Comparison of ENCODE assay signal across 13 cellular contexts in the genomic region with DNA sequence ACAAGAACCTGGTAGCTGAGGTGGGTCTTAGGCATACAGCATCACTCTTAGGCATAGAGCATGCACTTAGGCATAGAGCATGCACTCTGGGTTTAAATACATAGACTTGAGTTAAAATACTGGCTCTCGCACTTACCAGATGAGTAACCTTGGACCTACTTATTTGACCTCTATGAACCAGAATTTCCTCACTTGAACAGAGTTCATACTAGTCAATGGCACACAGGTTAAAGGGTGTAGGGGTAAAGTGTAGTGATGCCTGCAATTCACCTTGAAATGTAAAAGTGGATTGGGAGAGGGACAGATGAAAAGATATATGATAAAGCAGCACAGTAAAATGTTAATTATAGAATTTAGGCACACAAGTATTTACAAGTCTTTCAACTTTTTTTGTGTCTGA. TPM values are rescaled to one million over a fixed set of nuclear protein-coding genes. Genes with fewer than 3 reads are reported as not detected.
DNase-seq lines count a peak whose midpoint lies in the region; ATAC-seq, FAIRE-seq and TF ChIP-seq lines count a peak whose summit lies in the region.
"Had no signal": no experiment of that assay in that cellular context is flagged by ENCODE, and none has a peak within 500 bp of the region (broad histone marks: within the 10 kb centered on the region; RNA-seq: fewer than 3 reads in every experiment).

No MANE protein-coding gene starts in this region.

- TF ChIP-seq POLR2A in A549 (IDR thresholded peaks at IDR 0.05; ENCODE audit: low read length), result no peak
- TF ChIP-seq POLR2A in transverse colon (IDR thresholded peaks at IDR 0.05), result no peak

- 100% methylated on average over 1 of the region's 1 CpG for WGBS in A549 (ENCODE audit: missing lambda C conversion rate)
- WGBS in transverse colon (ENCODE audit: low coverage in 1 of 2), 2 donors, result 87% methylated on average over 1 of the region's 1 CpG; no CpG with 5 or more reads in 1 of the 2 donors
- 94 to 97% methylated on average over 1 of the region's 1 CpG for WGBS in heart right ventricle, 2 donors

- H3K4me3 Mint-ChIP-seq in T-helper 17 cell, result peak overlapping the region; percentile 100

- H4K20me1 ChIP-seq in DOHH2 (ENCODE audit: control insufficient read depth, insufficient read depth, low read depth, low read length) (no peaks in the 10 kb centered on the region), keratinocyte (ENCODE audit: control insufficient read depth, extremely low read depth, insufficient read depth, low read length) (no peaks in the 10 kb centered on the region)

- in situ Hi-C loops in transverse colon (cut with MboI; ENCODE audit: low pct_ligation_motif_present in 1 of 4, low pct_unique_long_range_greater_than_20kb in 1 of 4, low sequenced_read_pairs in 3 of 4), result no loop called here

- TF ChIP-seq EP300 in A549 (IDR thresholded peaks at IDR 0.05), result no peak
- no peak for TF ChIP-seq EP300 in transverse colon (IDR thresholded peaks at IDR 0.05; ENCODE audit: low read depth)

- intact Hi-C loops in left lung (cut with DNase I), result no loop called here
- intact Hi-C loops in transverse colon (cut with DNase I; ENCODE audit: low total_unique reads), result loop anchor here (5.0 kb wide), 1 partner anchor 1470 kb away; no protein-coding TSS in a partner anchor
- intact Hi-C loops in heart right ventricle (cut with DNase I), result no loop called here

- no peak overlapping the region for H3K9ac ChIP-seq in keratinocyte (ENCODE audit: control insufficient read depth, extremely low read depth, insufficient read depth, low read length)

- no peak for TF ChIP-seq CTCF in A549 (IDR thresholded peaks at IDR 0.05)
- no peak for TF ChIP-seq CTCF in DOHH2 (IDR thresholded peaks at IDR 0.05; ENCODE audit: low read depth, low read length, poor library complexity, severe bottlenecking)
- TF ChIP-seq CTCF in keratinocyte (optimal IDR thresholded peaks at IDR 0.05 in 1 of 3, IDR thresholded peaks at IDR 0.05 in 1 of 3, conservative IDR thresholded peaks at IDR 0.05 in 1 of 3; ENCODE audit: extremely low read depth in 1 of 3, insufficient read depth in 2 of 3, low read length in 3 of 3), result no peak
- TF ChIP-seq CTCF in left lung (IDR thresholded peaks at IDR 0.05), result no peak
- TF ChIP-seq CTCF in transverse colon (IDR thresholded peaks at IDR 0.05), result no peak
- TF ChIP-seq CTCF in heart right ventricle (IDR thresholded peaks at IDR 0.05), result no peak

- CTCF ChIA-PET in A549 (lab: Yijun Ruan, JAX), result interaction anchor here (1.3 kb wide), 2 partner anchors 27 to 52 kb away, joined by 3 read pairs; no protein-coding TSS in a partner anchor

- H3K9me3 ChIP-seq in A549 (no peaks in the 10 kb centered on the region), DOHH2 (ENCODE audit: control insufficient read depth, insufficient read depth, low read length) (peaks cover 4% of the 10 kb centered on the region; the same call in 1 of the 2 replicates), T-helper 17 cell (ENCODE audit: control insufficient read depth, low read length, poor library complexity, severe bottlenecking) (no peaks in the 10 kb centered on the region), keratinocyte (ENCODE audit: control insufficient read depth, low read depth, low read length) (no peaks in the 10 kb centered on the region), left lung (no peaks in the 10 kb centered on the region), transverse colon (no peaks in the 10 kb centered on the region), heart right ventricle (peaks cover 0 to 3% (median 0%) of the 10 kb centered on the region in 11 donors)
- H3K9me3 ChIP-seq: lower lobe of right lung, right atrium auricular region, upper lobe of right lung had no signal

- dilution Hi-C loops in keratinocyte (cut with MboI; ENCODE audit: extremely low pct_ligation_motif_present, low sequenced_read_pairs), result no loop called here

- H3K27ac ChIP-seq in A549, result no peak overlapping the region
- no peak overlapping the region for H3K27ac ChIP-seq in DOHH2 (ENCODE audit: low read depth, low read length)
- no peak overlapping the region for H3K27ac ChIP-seq in keratinocyte (ENCODE audit: control insufficient read depth, insufficient read depth, low read length)
- H3K27ac ChIP-seq in left lung, result no peak overlapping the region
- H3K27ac ChIP-seq in transverse colon, result no peak overlapping the region
- H3K27ac ChIP-seq in heart right ventricle, result no peak overlapping the region
- H3K27ac ChIP-seq: lower lobe of right lung, right atrium auricular region, upper lobe of right lung had no signal

- H3K27me3 ChIP-seq in DOHH2 (ENCODE audit: control insufficient read depth, low read length) (no peaks in the 10 kb centered on the region), keratinocyte (ENCODE audit: control insufficient read depth, extremely low read depth, insufficient read depth, low read length) (no peaks in the 10 kb centered on the region), left lung (no peaks in the 10 kb centered on the region), transverse colon (no peaks in the 10 kb centered on the region), heart right ventricle (no peaks in the 10 kb centered on the region)
- H3K27me3 ChIP-seq: right atrium auricular region, upper lobe of right lung had no signal

- H3K79me2 ChIP-seq in DOHH2 (ENCODE audit: control insufficient read depth, low read length) (peaks cover 64% of the 10 kb centered on the region), keratinocyte (ENCODE audit: control insufficient read depth, insufficient read depth, low read length) (peaks cover 50% of the 10 kb centered on the region)

- H3K9me2 ChIP-seq in DOHH2 (replicated peaks; ENCODE audit: control insufficient read depth, low read length), result no peaks in the 10 kb centered on the region

- H3K4me1 ChIP-seq in A549 (peaks cover 7% of the 10 kb centered on the region; the same call in 2 of the 3 replicates), DOHH2 (ENCODE audit: control insufficient read depth, low read length) (peaks cover 22% of the 10 kb centered on the region), keratinocyte (ENCODE audit: control insufficient read depth, extremely low read depth, insufficient read depth, low read length) (peaks cover 7% of the 10 kb centered on the region), left lung (peaks cover 7 to 21% of the 10 kb centered on the region in 2 donors), transverse colon (peaks cover 0 to 10% (median 9%) of the 10 kb centered on the region in 4 donors), heart right ventricle (peaks cover 0 to 19% (median 12%) of the 10 kb centered on the region in 9 donors)

- ATAC-seq in A549 (no peak), T-helper 17 cell (no peak), HG03175 (IDR thresholded peaks at IDR 0.05; ENCODE audit: unreplicated experiment) (no peak), left lung (no peak), heart right ventricle (no peak)
- ATAC-seq: lower lobe of right lung, Right ventricle myocardium inferior, upper lobe of right lung had no signal

- H3K4me1 Mint-ChIP-seq in T-helper 17 cell, result peaks cover 28% of the 10 kb centered on the region

- no peaks in the 10 kb centered on the region for H3K9me1 ChIP-seq in keratinocyte (ENCODE audit: control insufficient read depth, extremely low read depth, insufficient read depth, low read length)

- H2AFZ ChIP-seq in keratinocyte (ENCODE audit: control insufficient read depth, low read length), result no peak overlapping the region

- H3K36me3 ChIP-seq in DOHH2 (ENCODE audit: control insufficient read depth, low read length), result peaks cover 59% of the 10 kb centered on the region
- H3K36me3 ChIP-seq in keratinocyte (ENCODE audit: control insufficient read depth in 2 of 2, extremely low read depth in 1 of 2, insufficient read depth in 2 of 2, low read length in 2 of 2), result peaks cover 4 to 5% of the 10 kb centered on the region in 2 experiments
- peaks cover 0 to 13% of the 10 kb centered on the region in 2 donors for H3K36me3 ChIP-seq in left lung
- H3K36me3 ChIP-seq in transverse colon, result no peaks in the 10 kb centered on the region
- peaks cover 0 to 22% (median 0%) of the 10 kb centered on the region in 9 donors for H3K36me3 ChIP-seq in heart right ventricle
- H3K36me3 ChIP-seq: upper lobe of right lung had no signal

- peaks cover 3% of the 10 kb centered on the region; the same call in 1 of the 2 replicates for H3F3A ChIP-seq in DOHH2 (ENCODE audit: control insufficient read depth, insufficient read depth)

- POLR2A ChIA-PET in A549 (lab: Yijun Ruan, JAX), result no interaction called here

- no peaks in the 10 kb centered on the region for H3K27me3 Mint-ChIP-seq in T-helper 17 cell

- FAIRE-seq in A549 (lab: Jason Lieb, UNC), result no peak
- no peak for FAIRE-seq in keratinocyte (lab: Jason Lieb, UNC)

- no peak for DNase-seq in A549 (ENCODE audit: low read depth in 1 of 2, low spot score in 1 of 2)
- DNase-seq in T-helper 17 cell, result no peak
- no peak for DNase-seq in keratinocyte (ENCODE audit: low read depth, low spot score)
- DNase-seq in left lung, result no peak
- no peak for DNase-seq in transverse colon
- no peak for DNase-seq in heart right ventricle
- DNase-seq: activated CD4-positive, CD25-positive, alpha-beta regulatory T cell treated with anti-CD3 and anti-CD28 coated beads, Interleukin-2, amount 50 U/mL, for 72 hours; lower lobe of right lung; upper lobe of right lung had no signal

- TF ChIP-seq RAD21 in A549 (conservative IDR thresholded peaks at IDR 0.05 in 1 of 2, IDR thresholded peaks at IDR 0.05 in 1 of 2), result no peak

- H3K4me2 ChIP-seq in A549 (peak overlapping the region; percentile 75), DOHH2 (ENCODE audit: low read length) (peak overlapping the region; percentile 90), keratinocyte (ENCODE audit: control insufficient read depth, extremely low read depth, insufficient read depth, low read depth, low read length) (peak overlapping the region; percentile 95)

- peaks cover 5% of the 10 kb centered on the region for H3K36me3 Mint-ChIP-seq in T-helper 17 cell (ENCODE audit: low read depth)

- H3K4me3 ChIP-seq in A549 (peak overlapping the region; percentile 99; the same call in 1 of the 3 replicates), DOHH2 (ENCODE audit: low read length) (peak overlapping the region; percentile 100), keratinocyte (ENCODE audit: control insufficient read depth in 2 of 3, extremely low read depth in 1 of 3, insufficient read depth in 2 of 3, low read depth in 1 of 3, low read length in 3 of 3) (peak overlapping the region in 1 of 3 experiments; percentile 93), left lung (no peak overlapping the region), transverse colon (no peak overlapping the region), heart right ventricle (no peak overlapping the region)
- H3K4me3 ChIP-seq: right atrium auricular region had no signal

- peak overlapping the region; percentile 99 for H3K27ac Mint-ChIP-seq in T-helper 17 cell

RNA-seq across cellular contexts. Expression of a gene that starts 1.6 kb away (rescaled TPM):
- polyA plus RNA-seq in A549 (2011; rRNA removed) (117 and 144 TPM in 2 replicates), A549 (2017; fragmentation: RNase III; extraction: RNeasy Plus Mini Kit Qiagen cat#74134 plus additional on column Dnase treatment) (105 to 117 TPM (median 105 TPM) in 3 replicates), keratinocyte (66.6 to 136 TPM (median 94.8 TPM) in 3 replicates), heart right ventricle (10 to 100 TPM in 1 of 2 donors, 1 to 10 TPM in 1; 9.4 to 38.5 TPM)
- 143 and 167 TPM in 2 replicates for polyA plus RNA-seq in A549 (2012; cell fraction: cytosol; rRNA removed)
- 81.4 and 82.4 TPM in 2 replicates for polyA plus RNA-seq in A549 (2012; cell fraction: nucleus; rRNA removed)
- 95.8 and 106 TPM in 2 replicates for polyA minus RNA-seq in A549 (2011; rRNA and poly(A)+ RNA removed)
- total RNA-seq in T-helper 17 cell (10 to 100 TPM; 18.5 to 21.3 TPM), left lung (10 to 100 TPM; 22.3 to 33.1 TPM), transverse colon (10 to 100 TPM in 2 of 4 donors, 1 to 10 TPM in 1, not detected in 1; 1.4 to 16.4 (median 10.1) TPM), heart right ventricle (10 to 100 TPM; 23.5 to 34.4 (median 25.6) TPM)
- polyA plus RNA-seq in keratinocyte (2011; ENCODE audit: low read depth), result 52.5 TPM
- polyA plus RNA-seq in keratinocyte (2011; cell fraction: cytosol; rRNA removed), result 101 and 103 TPM in 2 replicates
- polyA plus RNA-seq in keratinocyte (2011; cell fraction: nucleus; rRNA removed), result 84.1 and 90.2 TPM in 2 replicates
- 48.6 and 106 TPM in 2 replicates for polyA plus RNA-seq in keratinocyte (2012; ENCODE audit: low replicate concordance)
- 65.5 to 102 TPM (median 74.4 TPM) in 3 replicates for polyA minus RNA-seq in keratinocyte
- 55.1 TPM for polyA minus RNA-seq in keratinocyte (2011; cell fraction: cytosol; rRNA and poly(A)+ RNA removed)
- 30.2 and 44.4 TPM in 2 replicates for polyA minus RNA-seq in keratinocyte (2011; cell fraction: nucleus; rRNA and poly(A)+ RNA removed)

RNA-seq across cellular contexts. Expression of a gene that starts 31.3 kb away (rescaled TPM):
- polyA plus RNA-seq in A549 (2011; rRNA removed) (6.9 and 7.5 TPM in 2 replicates), A549 (2017; fragmentation: RNase III; extraction: RNeasy Plus Mini Kit Qiagen cat#74134 plus additional on column Dnase treatment) (6.4 to 7.3 TPM (median 6.8 TPM) in 3 replicates), keratinocyte (8.7 to 10.3 TPM (median 9.9 TPM) in 3 replicates), heart right ventricle (10 to 100 TPM; 16.7 to 18.1 TPM)
- polyA plus RNA-seq in A549 (2012; cell fraction: cytosol; rRNA removed), result 10.8 and 14.2 TPM in 2 replicates
- polyA plus RNA-seq in A549 (2012; cell fraction: nucleus; rRNA removed), result 16.9 and 23.9 TPM in 2 replicates
- 10.8 and 12.4 TPM in 2 replicates for polyA minus RNA-seq in A549 (2011; rRNA and poly(A)+ RNA removed)
- total RNA-seq in T-helper 17 cell (10 to 100 TPM; 14.0 to 14.7 TPM), left lung (10 to 100 TPM; 11.5 to 13.4 TPM), transverse colon (10 to 100 TPM; 10.3 to 16.8 (median 14.2) TPM), heart right ventricle (10 to 100 TPM; 16.5 to 29.5 (median 25.4) TPM)
- polyA plus RNA-seq in keratinocyte (2011; ENCODE audit: low read depth), result 9.3 TPM
- polyA plus RNA-seq in keratinocyte (2011; cell fraction: cytosol; rRNA removed), result 6.2 and 11.1 TPM in 2 replicates
- polyA plus RNA-seq in keratinocyte (2011; cell fraction: nucleus; rRNA removed), result 6.4 and 9.7 TPM in 2 replicates
- 8.1 and 12.4 TPM in 2 replicates for polyA plus RNA-seq in keratinocyte (2012; ENCODE audit: low replicate concordance)
- polyA minus RNA-seq in keratinocyte, result 11.4 to 20.3 TPM (median 11.8 TPM) in 3 replicates
- 15.7 TPM for polyA minus RNA-seq in keratinocyte (2011; cell fraction: cytosol; rRNA and poly(A)+ RNA removed)
- 9.4 and 11.2 TPM in 2 replicates for polyA minus RNA-seq in keratinocyte (2011; cell fraction: nucleus; rRNA and poly(A)+ RNA removed)

Comparison
In these comparisons a context has a peak if more than half of its experiments do, and no peak if none do; other contexts are left out.
1. H3K4me3 ChIP-seq: peak in A549 (single experiment) and DOHH2 (single experiment); none in left lung (0 of 2), transverse colon (0 of 4) and heart right ventricle (0 of 10).
2. Peak in every context shown above with its lines, with median percentiles within 50 percentile points of each other: H3K4me2 ChIP-seq.